Comparison of ENCODE assay signal across 10 cellular contexts in the genomic region with DNA sequence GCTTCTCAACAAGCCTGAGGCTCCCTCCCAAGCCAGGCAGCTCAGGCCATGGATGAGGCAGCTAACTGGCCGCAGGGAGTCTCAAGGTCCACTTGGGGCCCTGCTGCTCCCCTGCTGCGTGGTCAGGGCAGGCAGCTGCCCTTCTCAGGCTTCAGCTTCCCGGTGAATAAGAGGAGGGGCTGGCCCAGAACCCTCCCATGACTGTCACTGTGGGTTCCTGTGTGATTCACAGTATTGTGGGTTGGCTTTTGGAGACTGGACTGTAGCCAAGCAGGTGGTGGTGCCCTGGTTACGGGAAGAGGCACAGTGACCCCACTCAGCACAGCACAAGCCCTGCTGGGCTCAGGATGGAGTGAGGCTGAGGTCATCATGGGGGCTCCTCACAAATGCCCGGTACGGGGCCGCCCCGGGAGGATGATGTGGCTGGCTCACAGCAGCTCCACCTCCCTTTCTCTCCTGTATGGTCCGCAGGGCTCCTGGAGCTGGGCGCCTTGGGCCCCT.
DNase-seq lines count a peak whose midpoint lies in the region; ATAC-seq, FAIRE-seq and TF ChIP-seq lines count a peak whose summit lies in the region.
"Had no signal": no experiment of that assay in that cellular context is flagged by ENCODE, and none has a peak within 500 bp of the region (broad histone marks: within the 10 kb centered on the region; RNA-seq: fewer than 3 reads in every experiment).

No MANE protein-coding gene starts in this region.

- H3K4me1 Mint-ChIP-seq in astrocyte (ENCODE audit: low read depth, unreplicated experiment): peaks cover 9% of the 10 kb centered on the region
- H3K4me1 Mint-ChIP-seq in CD8-positive, alpha-beta memory T cell: peaks cover 10 to 18% (median 12%) of the 10 kb centered on the region in 3 donors

- H3K9ac ChIP-seq in BLaER1 treated with 17β-estradiol and CSF1 and Interleukin-3, amounts not matched to agents 10 nM and 100 nM: no peak overlapping the region
- no peak overlapping the region for H3K9ac ChIP-seq in astrocyte (ENCODE audit: low read length)

- H3K36me3 ChIP-seq in BLaER1 treated with 17β-estradiol and CSF1 and Interleukin-3, amounts not matched to agents 10 nM and 100 nM: no peaks in the 10 kb centered on the region
- H3K36me3 ChIP-seq in astrocyte (ENCODE audit: insufficient read depth, low read length): no peaks in the 10 kb centered on the region
- H3K36me3 ChIP-seq in CD8-positive, alpha-beta memory T cell (ENCODE audit: insufficient read depth, low read length): no peaks in the 10 kb centered on the region
- H3K36me3 ChIP-seq: ovary had no signal

- H3K9me3 ChIP-seq in BLaER1 treated with 17β-estradiol and CSF1 and Interleukin-3, amounts not matched to agents 10 nM and 100 nM (replicated peaks in 1 of 11): no peaks in the 10 kb centered on the region
- H3K9me3 ChIP-seq in astrocyte (ENCODE audit: insufficient read depth, low read depth, low read length): no peaks in the 10 kb centered on the region
- H3K9me3 ChIP-seq in CD8-positive, alpha-beta memory T cell (ENCODE audit: low read length): no peaks in the 10 kb centered on the region
- H3K9me3 ChIP-seq: ovary had no signal

- H3K79me2 ChIP-seq in astrocyte (ENCODE audit: insufficient read depth, low read length): no peaks in the 10 kb centered on the region

- 0 out of 22 replicates have a peak overlapping the region, but pooled peaks of 1 of the 11 experiments have one; percentile 15 for H3K27ac ChIP-seq in BLaER1 treated with 17β-estradiol and CSF1 and Interleukin-3, amounts not matched to agents 10 nM and 100 nM
- peak overlapping the region; percentile 23 for H3K27ac ChIP-seq in astrocyte (ENCODE audit: low read depth, low read length)
- no peak overlapping the region for H3K27ac ChIP-seq in CD8-positive, alpha-beta memory T cell (ENCODE audit: low read depth, low read length)
- H3K27ac ChIP-seq: ovary, PC-9 had no signal

- H3K4me1 ChIP-seq in BLaER1 treated with 17β-estradiol and CSF1 and Interleukin-3, amounts not matched to agents 10 nM and 100 nM: peaks cover 11 to 44% (median 28%) of the 10 kb centered on the region in 10 experiments; a peak in 19 of 20 replicates
- peaks cover 15% of the 10 kb centered on the region for H3K4me1 ChIP-seq in astrocyte (ENCODE audit: insufficient read depth, low read length)
- H3K4me1 ChIP-seq in CD8-positive, alpha-beta memory T cell (ENCODE audit: insufficient read depth, low read length): no peaks in the 10 kb centered on the region

- TF ChIP-seq CTCF in astrocyte (IDR thresholded peaks at IDR 0.05; ENCODE audit: insufficient read depth, low read depth, low read length): no peak

- H2AFZ ChIP-seq in astrocyte (ENCODE audit: low read depth, low read length): peak overlapping the region; percentile 71
- H2AFZ ChIP-seq: PC-9 had no signal

- CTCF ChIA-PET in CD8-positive, alpha-beta memory T cell (lab: Charles Lee): no interaction called here

- no peaks in the 10 kb centered on the region for H3K36me3 Mint-ChIP-seq in astrocyte (ENCODE audit: low read depth, unreplicated experiment)
- H3K36me3 Mint-ChIP-seq in CD8-positive, alpha-beta memory T cell: no peaks in the 10 kb centered on the region

- H3K27ac Mint-ChIP-seq in astrocyte (ENCODE audit: unreplicated experiment): no peak overlapping the region
- H3K27ac Mint-ChIP-seq in CD8-positive, alpha-beta memory T cell: no peak overlapping the region

- peak; percentile 51 for ATAC-seq in HG03432 (IDR thresholded peaks at IDR 0.05; ENCODE audit: unreplicated experiment)
- ATAC-seq in HG03439 (IDR thresholded peaks at IDR 0.05; ENCODE audit: unreplicated experiment): no peak

- no peak for FAIRE-seq in astrocyte (lab: Jason Lieb, UNC)

- H3K4me3 ChIP-seq in BLaER1 treated with 17β-estradiol and CSF1 and Interleukin-3, amounts not matched to agents 10 nM and 100 nM: no peak overlapping the region
- H3K4me3 ChIP-seq in astrocyte (ENCODE audit: insufficient read depth, low read depth, low read length): no peak overlapping the region
- H3K4me3 ChIP-seq in CD8-positive, alpha-beta memory T cell (ENCODE audit: low read length): no peak overlapping the region
- H3K4me3 ChIP-seq: ovary, PC-9 had no signal

- POLR2A ChIA-PET in CD8-positive, alpha-beta memory T cell (lab: Charles Lee): no interaction called here

- H4K20me1 ChIP-seq in BLaER1 treated with 17β-estradiol and CSF1 and Interleukin-3, amounts not matched to agents 10 nM and 100 nM: no peaks in the 10 kb centered on the region; a peak in 2 of 22 replicates
- H4K20me1 ChIP-seq in astrocyte (ENCODE audit: insufficient read depth, low read length): no peaks in the 10 kb centered on the region

- peaks cover 14% of the 10 kb centered on the region for H3K27me3 Mint-ChIP-seq in astrocyte (ENCODE audit: low read depth, unreplicated experiment)
- peaks cover 22 to 50% of the 10 kb centered on the region in 2 donors for H3K27me3 Mint-ChIP-seq in CD8-positive, alpha-beta memory T cell

- H3K4me3 Mint-ChIP-seq in astrocyte (ENCODE audit: unreplicated experiment): no peak overlapping the region
- H3K4me3 Mint-ChIP-seq in CD8-positive, alpha-beta memory T cell: no peak overlapping the region

- H3K27me3 ChIP-seq in BLaER1 treated with 17β-estradiol and CSF1 and Interleukin-3, amounts not matched to agents 10 nM and 100 nM: no peaks in the 10 kb centered on the region
- H3K27me3 ChIP-seq in astrocyte (ENCODE audit: insufficient read depth, low read length): peaks cover 2% of the 10 kb centered on the region
- H3K27me3 ChIP-seq in CD8-positive, alpha-beta memory T cell (ENCODE audit: insufficient read depth, low read length, poor library complexity, severe bottlenecking): no peaks in the 10 kb centered on the region
- H3K27me3 ChIP-seq: ovary had no signal

- DNase-seq in astrocyte (ENCODE audit: low read depth) (peak; percentile 79), left kidney (ENCODE audit: low read depth, low spot score) (peak; percentile 66), NCI-H2029 treated with DMSO at 0.1 percent for 48 hours (lab: John Stamatoyannopoulos, UW) (no peak), OCI-M1 (lab: John Stamatoyannopoulos, UW) (no peak)
- DNase-seq in CD8-positive, alpha-beta memory T cell: no peak

- H3K9me3 Mint-ChIP-seq in astrocyte (ENCODE audit: unreplicated experiment): no peaks in the 10 kb centered on the region
- peaks cover 0 to 1% (median 0%) of the 10 kb centered on the region in 5 donors for H3K9me3 Mint-ChIP-seq in CD8-positive, alpha-beta memory T cell

- peak overlapping the region in 8 of 11 experiments; percentile 16 to 70 (median 42); a peak in 12 of 22 replicates for H3K4me2 ChIP-seq in BLaER1 treated with 17β-estradiol and CSF1 and Interleukin-3, amounts not matched to agents 10 nM and 100 nM
- H3K4me2 ChIP-seq in astrocyte (ENCODE audit: low read length): peak overlapping the region; percentile 72
- H3K4me2 ChIP-seq: PC-9 had no signal

Comparison
In these comparisons a context has a peak if more than half of its experiments do, and no peak if none do; other contexts are left out.
1. DNase-seq: peak in astrocyte (single experiment) and left kidney (single experiment); none in NCI-H2029 treated with DMSO at 0.1 percent for 48 hours (single experiment), CD8-positive, alpha-beta memory T cell (0 of 5) and OCI-M1 (single experiment).